ENCODE assay signal across 1 cellular context in genomic region chr7:99387912-99388311, GRCh38.
TF ChIP-seq lines count a peak whose summit lies in the region.

No MANE protein-coding gene starts in this region.

TF ChIP-seq in K562, 482 proteins besides CTCF, POLR2A, EP300 and RAD21:
- TF ChIP-seq RBM22 (IDR thresholded peaks at IDR 0.05; ENCODE audit: low read depth, low read length, poor library complexity, severe bottlenecking) (peak; percentile 42), MXI1 (IDR thresholded peaks at IDR 0.05; ENCODE audit: low read depth, low read length) (no peak), ZBTB33 (CRISPR knock-in tag; IDR thresholded peaks at IDR 0.05) (no peak), SUPT5H (IDR thresholded peaks at IDR 0.05) (0 out of 2 replicates have a peak, but pooled peaks have one; percentile 16), E2F5 (CRISPR knock-in tag; IDR thresholded peaks at IDR 0.05) (no peak), RBFOX2 (IDR thresholded peaks at IDR 0.05; ENCODE audit: low read depth, low read length) (0 out of 2 replicates have a peak, but pooled peaks have one; percentile 36), PHB (CRISPR knock-in tag; IDR thresholded peaks at IDR 0.05) (no peak), POLR2G (IDR thresholded peaks at IDR 0.05; ENCODE audit: low read depth, low read length) (peak; percentile 64), ZNF778 (CRISPR knock-in tag; IDR thresholded peaks at IDR 0.05) (no peak), POLR2AphosphoS2 (IDR thresholded peaks at IDR 0.05; ENCODE audit: low read length) (no peak), HDAC8 (tag; IDR thresholded peaks at IDR 0.05) (no peak)
